ENCODE assay signal across 13 cellular contexts in genomic region chr9:76219555-76220151, GRCh38.
DNase-seq lines count a peak whose midpoint lies in the region; ATAC-seq, FAIRE-seq and TF ChIP-seq lines count a peak whose summit lies in the region.
"Had no signal": no experiment of that assay in that cellular context is flagged by ENCODE, and none has a peak within 500 bp of the region (broad histone marks: within the 10 kb centered on the region; RNA-seq: fewer than 3 reads in every experiment).

No MANE protein-coding gene starts in this region.

- TF ChIP-seq EP300 in A549 (IDR thresholded peaks at IDR 0.05) (no peak), ovary (IDR thresholded peaks at IDR 0.05) (no peak)

- H3K27ac ChIP-seq in A549, result no peak overlapping the region
- H3K27ac ChIP-seq in GM23248, result no peak overlapping the region
- no peak overlapping the region for H3K27ac ChIP-seq in VCaP
- no peak overlapping the region for H3K27ac ChIP-seq in ovary
- H3K27ac ChIP-seq in hepatocyte, result no peak overlapping the region
- H3K27ac ChIP-seq: gastroesophageal sphincter, Peyer's patch had no signal

- peak in 1 of 2 experiments; percentile 33; a peak in 2 of 5 replicates for TF ChIP-seq RAD21 in A549 (conservative IDR thresholded peaks at IDR 0.05 in 1 of 2, IDR thresholded peaks at IDR 0.05 in 1 of 2)

- TF ChIP-seq CTCF in A549 (IDR thresholded peaks at IDR 0.05) (0 out of 3 replicates have a peak, but pooled peaks have one; percentile 17), VCaP (conservative IDR thresholded peaks at IDR 0.05) (peak; percentile 23; the same call in 1 of the 2 replicates), ovary (IDR thresholded peaks at IDR 0.05) (no peak), hepatocyte (IDR thresholded peaks at IDR 0.05; ENCODE audit: poor library complexity) (no peak)

- H3K79me2 ChIP-seq in GM23248 (ENCODE audit: insufficient read depth), result no peaks in the 10 kb centered on the region
- H3K79me2 ChIP-seq in hepatocyte, result no peaks in the 10 kb centered on the region

- H3K9ac ChIP-seq in GM23248, result no peak overlapping the region

- H3K4me2 ChIP-seq in A549 (no peak overlapping the region), GM23248 (ENCODE audit: unreplicated experiment) (no peak overlapping the region), hepatocyte (no peak overlapping the region)

- H3K9me3 ChIP-seq in A549 (no peaks in the 10 kb centered on the region), GM23248 (ENCODE audit: low read depth) (no peaks in the 10 kb centered on the region), ovary (no peaks in the 10 kb centered on the region), hepatocyte (ENCODE audit: low read depth) (no peaks in the 10 kb centered on the region)
- H3K9me3 ChIP-seq: gastroesophageal sphincter, Peyer's patch had no signal

- FAIRE-seq in A549 (lab: Jason Lieb, UNC), result no peak

- H3K4me3 ChIP-seq in A549, result no peak overlapping the region
- no peak overlapping the region for H3K4me3 ChIP-seq in GM23248
- no peak overlapping the region for H3K4me3 ChIP-seq in ovary
- no peak overlapping the region for H3K4me3 ChIP-seq in hepatocyte
- H3K4me3 ChIP-seq: gastroesophageal sphincter, Peyer's patch had no signal

- H3K36me3 ChIP-seq in GM23248 (ENCODE audit: low read depth) (no peaks in the 10 kb centered on the region), ovary (no peaks in the 10 kb centered on the region), hepatocyte (replicated peaks; ENCODE audit: insufficient read depth, low read depth) (no peaks in the 10 kb centered on the region)
- H3K36me3 ChIP-seq: gastroesophageal sphincter, Peyer's patch had no signal

- H3K4me1 ChIP-seq in A549 (peaks cover 15% of the 10 kb centered on the region), GM23248 (ENCODE audit: insufficient read depth) (peaks cover 27% of the 10 kb centered on the region), ovary (ENCODE audit: insufficient read depth) (peaks cover 2% of the 10 kb centered on the region), hepatocyte (ENCODE audit: insufficient read depth) (peaks cover 14% of the 10 kb centered on the region)
- H3K4me1 ChIP-seq: Peyer's patch had no signal

- intact Hi-C loops in left ventricle myocardium superior (cut with micrococcal nuclease), result no loop called here
- intact Hi-C loops in ovary (cut with DNase I), result no loop called here

- H3K27me3 ChIP-seq in GM23248 (replicated peaks; ENCODE audit: insufficient read depth), result no peaks in the 10 kb centered on the region
- no peaks in the 10 kb centered on the region for H3K27me3 ChIP-seq in ovary
- H3K27me3 ChIP-seq in hepatocyte, result no peaks in the 10 kb centered on the region
- H3K27me3 ChIP-seq: gastroesophageal sphincter, Peyer's patch had no signal

- POLR2A ChIA-PET in A549 (lab: Yijun Ruan, JAX), result no interaction called here

- 80% methylated on average over 11 of the region's 11 CpGs for WGBS in A549 (ENCODE audit: missing lambda C conversion rate)
- WGBS in GM23248 (ENCODE audit: low coverage in 1 of 2, low lambda C conversion rate in 2 of 2, missing lambda C conversion rate in 2 of 2), 2 experiments, result 89 to 94% methylated on average over 11 of the region's 11 CpGs
- WGBS in ovary, 3 donors, result 90 to 94% (median 91%) methylated on average over 11 of the region's 11 CpGs
- 85% methylated on average over 11 of the region's 11 CpGs for WGBS in hepatocyte (ENCODE audit: low lambda C conversion rate, missing lambda C conversion rate)

- H4K20me1 ChIP-seq in GM23248 (ENCODE audit: insufficient read depth) (no peaks in the 10 kb centered on the region), hepatocyte (ENCODE audit: insufficient read depth, poor library complexity, severe bottlenecking) (no peaks in the 10 kb centered on the region)

- in situ Hi-C loops in GM23248 (cut with MboI), result no loop called here

- CTCF ChIA-PET in A549 (lab: Yijun Ruan, JAX), result interaction anchor here (0.8 to 1.3 kb wide), 2 partner anchors 79 to 353 kb away, joined by 3 read pairs; no protein-coding TSS in a partner anchor

- no peak overlapping the region for H2AFZ ChIP-seq in GM23248
- no peak overlapping the region for H2AFZ ChIP-seq in hepatocyte

- TF ChIP-seq POLR2A in A549 (IDR thresholded peaks at IDR 0.05; ENCODE audit: low read length) (no peak), ovary (IDR thresholded peaks at IDR 0.05) (no peak)

- H3K9me2 ChIP-seq in GM23248 (ENCODE audit: insufficient read depth), result no peaks in the 10 kb centered on the region
- H3K9me2 ChIP-seq in hepatocyte (replicated peaks; ENCODE audit: insufficient read depth), result no peaks in the 10 kb centered on the region

- H3F3A ChIP-seq in GM23248 (ENCODE audit: insufficient read depth), result peaks cover 17% of the 10 kb centered on the region

- ATAC-seq in A549 (peak in 1 of 2 experiments; percentile 66; a peak in 3 of 6 replicates), left ventricle myocardium superior (peak; percentile 66), GM19035 (IDR thresholded peaks at IDR 0.05; ENCODE audit: unreplicated experiment) (no peak)
- ATAC-seq: gastroesophageal sphincter had no signal

- DNase-seq in A549 (ENCODE audit: low read depth in 1 of 2, low spot score in 1 of 2) (peak in 1 of 2 experiments; percentile 16), GM23248 (peak; percentile 8), left ventricle myocardium superior (no peak), foreskin melanocyte (no peak), ovary (no peak), hepatocyte (ENCODE audit: low spot score) (no peak)
- DNase-seq: CD4-positive, alpha-beta T cell; central memory CD4-positive, alpha-beta T cell; NCI-H2029; Peyer's patch had no signal

TF ChIP-seq in A549, 52 proteins besides CTCF, POLR2A, EP300 and RAD21:
- no peak for TF ChIP-seq NR3C1 (IDR thresholded peaks at IDR 0.05)
- TF ChIP-seq, protein P1, sequence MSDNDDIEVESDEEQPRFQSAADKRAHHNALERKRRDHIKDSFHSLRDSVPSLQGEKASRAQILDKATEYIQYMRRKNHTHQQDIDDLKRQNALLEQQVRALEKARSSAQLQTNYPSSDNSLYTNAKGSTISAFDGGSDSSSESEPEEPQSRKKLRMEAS (IDR thresholded peaks at IDR 0.05), result no peak

Comparison
In these comparisons a context has a peak if more than half of its experiments do, and no peak if none do; other contexts are left out.
1. CTCF ChIP-seq: peak in A549 (single experiment) and VCaP (single experiment); none in ovary (0 of 3) and hepatocyte (single experiment).